Comparison of ENCODE assay signal across 14 cellular contexts in the genomic region with DNA sequence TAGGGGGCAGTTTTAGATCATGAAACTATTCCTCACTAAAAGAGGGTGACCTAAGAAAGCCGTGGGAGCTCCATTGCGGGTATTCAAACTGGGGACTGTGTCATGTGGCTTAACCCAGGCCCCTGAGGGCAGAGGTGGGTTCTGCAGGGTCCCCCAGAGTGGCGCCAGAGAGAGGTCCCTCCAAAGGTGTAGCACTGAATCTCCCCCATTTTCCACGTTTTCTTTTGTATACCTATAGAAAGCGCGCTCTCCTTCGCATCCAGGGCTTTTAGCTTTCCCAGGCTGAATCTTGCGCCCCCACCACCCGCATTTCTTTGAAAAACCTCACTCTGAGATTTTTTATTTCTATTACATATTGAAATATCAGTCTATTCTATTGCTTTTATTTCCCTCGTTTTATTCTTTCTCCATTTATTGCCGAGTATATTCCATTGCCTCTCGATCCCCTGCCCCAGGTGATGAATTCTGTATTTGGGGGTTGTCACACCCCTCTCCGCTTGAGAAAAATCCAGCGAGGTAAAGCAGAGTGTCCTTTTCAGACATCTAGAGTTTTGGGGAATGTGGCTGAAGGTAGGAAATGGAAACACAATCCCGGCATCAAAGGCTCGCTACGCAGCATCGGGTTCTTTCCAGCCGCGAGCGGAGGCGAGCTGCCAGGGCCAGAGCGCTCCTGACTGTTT. TPM values are rescaled to one million over a fixed set of nuclear protein-coding genes. Genes with fewer than 3 reads are reported as not detected.
DNase-seq lines count a peak whose midpoint lies in the region; ATAC-seq, FAIRE-seq and TF ChIP-seq lines count a peak whose summit lies in the region.
"Had no signal": no experiment of that assay in that cellular context is flagged by ENCODE, and none has a peak within 500 bp of the region (broad histone marks: within the 10 kb centered on the region; RNA-seq: fewer than 3 reads in every experiment).

No MANE protein-coding gene starts in this region.

- CTCF ChIA-PET in SK-N-SH (lab: Yijun Ruan, JAX) = interaction anchor here (0.9 to 4.9 kb wide), 8 partner anchors 12 to 442 kb away, joined by 3 to 16 read pairs (median 4); no protein-coding TSS in a partner anchor

- dilution Hi-C loops in keratinocyte (cut with MboI; ENCODE audit: extremely low pct_ligation_motif_present, low sequenced_read_pairs) = loop anchor here (25.0 kb wide), 1 partner anchor 175 kb away; a partner anchor contains a TSS

- H3K9me2 ChIP-seq in SK-N-SH = no peaks in the 10 kb centered on the region

- H2AFZ ChIP-seq in SK-N-SH (ENCODE audit: low read depth) = no peak overlapping the region
- H2AFZ ChIP-seq in keratinocyte (ENCODE audit: control insufficient read depth, low read length) = peak overlapping the region; percentile 36

- no peaks in the 10 kb centered on the region for H4K20me1 ChIP-seq in SK-N-SH (ENCODE audit: insufficient read depth)
- H4K20me1 ChIP-seq in keratinocyte (ENCODE audit: control insufficient read depth, extremely low read depth, insufficient read depth, low read length) = no peaks in the 10 kb centered on the region

- TF ChIP-seq CTCF in SK-N-SH (IDR thresholded peaks at IDR 0.05) (no peak), keratinocyte (optimal IDR thresholded peaks at IDR 0.05 in 1 of 3, IDR thresholded peaks at IDR 0.05 in 1 of 3, conservative IDR thresholded peaks at IDR 0.05 in 1 of 3; ENCODE audit: extremely low read depth in 1 of 3, insufficient read depth in 2 of 3, low read length in 3 of 3) (no peak), suprapubic skin (IDR thresholded peaks at IDR 0.05) (no peak)

- no peak overlapping the region for H3K4me3 ChIP-seq in SK-N-SH (ENCODE audit: low read depth in 2 of 2, low read length in 1 of 2)
- peak overlapping the region; percentile 41 to 70 (median 58) for H3K4me3 ChIP-seq in keratinocyte (ENCODE audit: control insufficient read depth in 2 of 3, extremely low read depth in 1 of 3, insufficient read depth in 2 of 3, low read depth in 1 of 3, low read length in 3 of 3)
- H3K4me3 ChIP-seq in suprapubic skin = peak overlapping the region; percentile 57
- H3K4me3 ChIP-seq: thyroid gland had no signal

- peak overlapping the region; percentile 4 for H3K4me3 Mint-ChIP-seq in T-helper 17 cell

- H3K4me2 ChIP-seq in SK-N-SH (no peak overlapping the region), keratinocyte (ENCODE audit: control insufficient read depth, extremely low read depth, insufficient read depth, low read depth, low read length) (peak overlapping the region; percentile 83)

- POLR2A ChIA-PET in SK-N-SH (lab: Yijun Ruan, JAX) = no interaction called here

- H3K36me3 ChIP-seq in SK-N-SH (replicated peaks in 1 of 2; ENCODE audit: control insufficient read depth in 1 of 2, insufficient read depth in 2 of 2, low read length in 1 of 2) = no peaks in the 10 kb centered on the region
- no peaks in the 10 kb centered on the region for H3K36me3 ChIP-seq in keratinocyte (ENCODE audit: control insufficient read depth in 2 of 2, extremely low read depth in 1 of 2, insufficient read depth in 2 of 2, low read length in 2 of 2)
- no peaks in the 10 kb centered on the region for H3K36me3 ChIP-seq in suprapubic skin
- H3K36me3 ChIP-seq: ascending aorta, thyroid gland had no signal

- H3K79me2 ChIP-seq in SK-N-SH (ENCODE audit: insufficient read depth) = no peaks in the 10 kb centered on the region
- H3K79me2 ChIP-seq in keratinocyte (ENCODE audit: control insufficient read depth, insufficient read depth, low read length) = peaks cover 17% of the 10 kb centered on the region

- peaks cover 5% of the 10 kb centered on the region for H3K36me3 Mint-ChIP-seq in T-helper 17 cell (ENCODE audit: low read depth)

- H3K9me3 ChIP-seq in SK-N-SH (no peaks in the 10 kb centered on the region), T-helper 17 cell (ENCODE audit: control insufficient read depth, low read length, poor library complexity, severe bottlenecking) (no peaks in the 10 kb centered on the region), keratinocyte (ENCODE audit: control insufficient read depth, low read depth, low read length) (no peaks in the 10 kb centered on the region), suprapubic skin (no peaks in the 10 kb centered on the region)
- H3K9me3 ChIP-seq: ascending aorta, thyroid gland had no signal

- no peak for FAIRE-seq in keratinocyte (lab: Jason Lieb, UNC)

- WGBS in SK-N-SH (ENCODE audit: low lambda C conversion rate) = 24% methylated on average over 23 of the region's 23 CpGs
- WGBS in suprapubic skin = 27% methylated on average over 23 of the region's 23 CpGs

- ATAC-seq in SK-N-SH treated with all-trans-retinoic acid at 6 μM for 48 hours (no peak), T-helper 17 cell (no peak), HG02852 (IDR thresholded peaks at IDR 0.05; ENCODE audit: unreplicated experiment) (no peak)

- H3K27me3 ChIP-seq in SK-N-SH (ENCODE audit: insufficient read depth) = peaks cover 98% of the 10 kb centered on the region
- peaks cover 30% of the 10 kb centered on the region for H3K27me3 ChIP-seq in keratinocyte (ENCODE audit: control insufficient read depth, extremely low read depth, insufficient read depth, low read length)
- H3K27me3 ChIP-seq in suprapubic skin = peaks cover 98% of the 10 kb centered on the region

- no peak for TF ChIP-seq RAD21 in SK-N-SH (IDR thresholded peaks at IDR 0.05; ENCODE audit: low read length)

- H3K27ac Mint-ChIP-seq in T-helper 17 cell = peak overlapping the region; percentile 65
- H3K27ac Mint-ChIP-seq: H9 had no signal

- H3F3A ChIP-seq in SK-N-SH (replicated peaks; ENCODE audit: insufficient read depth) = no peaks in the 10 kb centered on the region

- no peak for TF ChIP-seq EP300 in SK-N-SH (IDR thresholded peaks at IDR 0.05; ENCODE audit: borderline replicate concordance in 1 of 2, low read depth in 1 of 2, low read length in 1 of 2)
- no peak for TF ChIP-seq EP300 in suprapubic skin (IDR thresholded peaks at IDR 0.05)

- TF ChIP-seq POLR2A in suprapubic skin (IDR thresholded peaks at IDR 0.05) = no peak

- no peak overlapping the region for H3K9ac ChIP-seq in SK-N-SH
- H3K9ac ChIP-seq in keratinocyte (ENCODE audit: control insufficient read depth, extremely low read depth, insufficient read depth, low read length) = peak overlapping the region; percentile 25

- no peaks in the 10 kb centered on the region; a peak in 1 of 4 replicates for H3K4me1 ChIP-seq in SK-N-SH (ENCODE audit: control insufficient read depth in 1 of 2, insufficient read depth in 2 of 2, low read depth in 1 of 2, low read length in 1 of 2)
- peaks cover 18% of the 10 kb centered on the region for H3K4me1 ChIP-seq in keratinocyte (ENCODE audit: control insufficient read depth, extremely low read depth, insufficient read depth, low read length)
- H3K4me1 ChIP-seq in suprapubic skin = peaks cover 30% of the 10 kb centered on the region

- no peaks in the 10 kb centered on the region for H3K9me1 ChIP-seq in keratinocyte (ENCODE audit: control insufficient read depth, extremely low read depth, insufficient read depth, low read length)

- peaks cover 9% of the 10 kb centered on the region for H3K4me1 Mint-ChIP-seq in T-helper 17 cell

- no peak for DNase-seq in SK-N-SH
- no peak for DNase-seq in T-helper 17 cell
- no peak for DNase-seq in keratinocyte (ENCODE audit: low read depth, low spot score)
- DNase-seq in suprapubic skin (ENCODE audit: low spot score in 2 of 2) = no peak
- DNase-seq in NCI-H2081 (lab: John Stamatoyannopoulos, UW) = no peak
- no peak for DNase-seq in stimulated activated CD4-positive, alpha-beta T cell treated with anti-CD3 and anti-CD28 coated beads, Interleukin-4, amount 100 ng/mL, for 4 hours
- DNase-seq: DMS53, hippocampal formation, SHP77 had no signal

- peaks cover 85% of the 10 kb centered on the region for H3K27me3 Mint-ChIP-seq in T-helper 17 cell

- H3K27ac ChIP-seq in SK-N-SH (ENCODE audit: low read depth in 2 of 2, low read length in 1 of 2) (no peak overlapping the region), keratinocyte (ENCODE audit: control insufficient read depth, insufficient read depth, low read length) (no peak overlapping the region), suprapubic skin (no peak overlapping the region)
- H3K27ac ChIP-seq: ascending aorta, thyroid gland had no signal

RNA-seq across cellular contexts. Expression of a gene that starts 0.9 kb away (rescaled TPM):
- polyA plus RNA-seq in SK-N-SH (2012; rRNA removed) (not detected in 2 replicates), keratinocyte (4.8 to 5.6 TPM (median 5.2 TPM) in 3 replicates)
- not detected in 2 replicates for polyA plus RNA-seq in SK-N-SH (2012; cell fraction: cytosol; rRNA removed)
- not detected in 2 replicates for polyA plus RNA-seq in SK-N-SH (2012; cell fraction: nucleus; rRNA removed)
- total RNA-seq in T-helper 17 cell (not detected), suprapubic skin (10 to 100 TPM in 2 of 4 donors, 1 to 10 TPM in 2; 5.3 to 16.7 (median 10.2) TPM)
- polyA plus RNA-seq in keratinocyte (2011; ENCODE audit: low read depth) = 2.3 TPM
- 5.5 and 5.8 TPM in 2 replicates for polyA plus RNA-seq in keratinocyte (2011; cell fraction: cytosol; rRNA removed)
- polyA plus RNA-seq in keratinocyte (2011; cell fraction: nucleus; rRNA removed) = 4.3 and 7.0 TPM in 2 replicates
- 7.2 and 8.7 TPM in 2 replicates for polyA plus RNA-seq in keratinocyte (2012; ENCODE audit: low replicate concordance)
- 2.5 to 6.2 TPM (median 3.9 TPM) in 3 replicates for polyA minus RNA-seq in keratinocyte
- polyA minus RNA-seq in keratinocyte (2011; cell fraction: cytosol; rRNA and poly(A)+ RNA removed) = 5.8 TPM
- polyA minus RNA-seq in keratinocyte (2011; cell fraction: nucleus; rRNA and poly(A)+ RNA removed) = 2.6 and 3.3 TPM in 2 replicates
- total RNA-seq: ascending aorta, H9, thyroid gland had no signal

RNA-seq across cellular contexts. Expression of a gene that starts 17.0 kb away (rescaled TPM):
- polyA plus RNA-seq in SK-N-SH (2012; rRNA removed) = not detected in 2 replicates
- polyA plus RNA-seq in SK-N-SH (2012; cell fraction: cytosol; rRNA removed) = not detected in 2 replicates
- polyA plus RNA-seq in SK-N-SH (2012; cell fraction: nucleus; rRNA removed) = not detected in 2 replicates
- total RNA-seq in T-helper 17 cell = not detected
- polyA plus RNA-seq in keratinocyte = 0.35 to 1.2 TPM (median 0.47 TPM) in 3 replicates
- 0.34 TPM for polyA plus RNA-seq in keratinocyte (2011; ENCODE audit: low read depth)
- polyA plus RNA-seq in keratinocyte (2011; cell fraction: cytosol; rRNA removed) = 0.43 and 0.44 TPM in 2 replicates
- polyA plus RNA-seq in keratinocyte (2011; cell fraction: nucleus; rRNA removed) = 0.42 and 0.69 TPM in 2 replicates
- polyA plus RNA-seq in keratinocyte (2012; ENCODE audit: low replicate concordance) = 1.0 and 1.2 TPM in 2 replicates
- polyA minus RNA-seq in keratinocyte = 0.53 to 1.1 TPM (median 0.61 TPM) in 3 replicates
- 0.58 TPM for polyA minus RNA-seq in keratinocyte (2011; cell fraction: cytosol; rRNA and poly(A)+ RNA removed)
- 0.21 and 0.78 TPM in 2 replicates for polyA minus RNA-seq in keratinocyte (2011; cell fraction: nucleus; rRNA and poly(A)+ RNA removed)
- total RNA-seq in suprapubic skin = 1 to 10 TPM; 3.7 to 6.8 (median 4.7) TPM
- total RNA-seq: ascending aorta, H9, thyroid gland had no signal

RNA-seq across cellular contexts. Expression of a gene that starts 35.2 kb away (rescaled TPM):
- polyA plus RNA-seq in SK-N-SH (2012; rRNA removed) (not detected in 2 replicates), keratinocyte (1.2 to 2.4 TPM (median 1.6 TPM) in 3 replicates)
- polyA plus RNA-seq in SK-N-SH (2012; cell fraction: cytosol; rRNA removed) = not detected in 2 replicates
- not detected in 2 replicates for polyA plus RNA-seq in SK-N-SH (2012; cell fraction: nucleus; rRNA removed)
- total RNA-seq in T-helper 17 cell (not detected), suprapubic skin (1 to 10 TPM; 3.1 to 3.7 (median 3.5) TPM)
- polyA plus RNA-seq in keratinocyte (2011; ENCODE audit: low read depth) = 1.1 TPM
- polyA plus RNA-seq in keratinocyte (2011; cell fraction: cytosol; rRNA removed) = 0.92 and 1.9 TPM in 2 replicates
- polyA plus RNA-seq in keratinocyte (2011; cell fraction: nucleus; rRNA removed) = 3.5 and 5.5 TPM in 2 replicates
- polyA plus RNA-seq in keratinocyte (2012; ENCODE audit: low replicate concordance) = 5.1 and 6.3 TPM in 2 replicates
- polyA minus RNA-seq in keratinocyte = 1.2 to 2.3 TPM (median 1.3 TPM) in 3 replicates
- polyA minus RNA-seq in keratinocyte (2011; cell fraction: cytosol; rRNA and poly(A)+ RNA removed) = 2.3 TPM
- 1.6 and 2.2 TPM in 2 replicates for polyA minus RNA-seq in keratinocyte (2011; cell fraction: nucleus; rRNA and poly(A)+ RNA removed)
- total RNA-seq: H9, thyroid gland had no signal

RNA-seq across cellular contexts. Expression of a gene that starts 37.0 kb away (rescaled TPM):
- polyA plus RNA-seq in SK-N-SH (2012; rRNA removed) (not detected in 2 replicates), keratinocyte (2.5 to 4.0 TPM (median 2.9 TPM) in 3 replicates)
- polyA plus RNA-seq in SK-N-SH (2012; cell fraction: cytosol; rRNA removed) = 0.01 TPM in 2 replicates
- not detected in 2 replicates for polyA plus RNA-seq in SK-N-SH (2012; cell fraction: nucleus; rRNA removed)
- total RNA-seq in T-helper 17 cell (not detected), suprapubic skin (10 to 100 TPM in 2 of 4 donors, 1 to 10 TPM in 2; 1.4 to 15.7 (median 10.7) TPM)
- 3.5 TPM for polyA plus RNA-seq in keratinocyte (2011; ENCODE audit: low read depth)
- 2.4 and 2.8 TPM in 2 replicates for polyA plus RNA-seq in keratinocyte (2011; cell fraction: cytosol; rRNA removed)
- polyA plus RNA-seq in keratinocyte (2011; cell fraction: nucleus; rRNA removed) = 7.6 and 8.3 TPM in 2 replicates
- 1.2 and 3.3 TPM in 2 replicates for polyA plus RNA-seq in keratinocyte (2012; ENCODE audit: low replicate concordance)
- polyA minus RNA-seq in keratinocyte = 0.22 to 0.92 TPM (median 0.56 TPM) in 3 replicates
- polyA minus RNA-seq in keratinocyte (2011; cell fraction: cytosol; rRNA and poly(A)+ RNA removed) = 0.96 TPM
- polyA minus RNA-seq in keratinocyte (2011; cell fraction: nucleus; rRNA and poly(A)+ RNA removed) = 0.53 and 0.85 TPM in 2 replicates
- total RNA-seq: ascending aorta, H9, thyroid gland had no signal

RNA-seq across cellular contexts. Expression of a gene that starts 47.2 kb away (rescaled TPM):
- 0.03 and 0.08 TPM in 2 replicates for polyA plus RNA-seq in SK-N-SH (2012; rRNA removed)
- polyA plus RNA-seq in SK-N-SH (2012; cell fraction: cytosol; rRNA removed) = 0.04 TPM in 2 replicates
- polyA plus RNA-seq in SK-N-SH (2012; cell fraction: nucleus; rRNA removed) = not detected in 2 replicates
- not detected for total RNA-seq in T-helper 17 cell
- polyA plus RNA-seq in keratinocyte = 7.3 to 33.1 TPM (median 14.1 TPM) in 3 replicates
- 19.6 TPM for polyA plus RNA-seq in keratinocyte (2011; ENCODE audit: low read depth)
- polyA plus RNA-seq in keratinocyte (2011; cell fraction: cytosol; rRNA removed) = 24.3 and 25.3 TPM in 2 replicates
- polyA plus RNA-seq in keratinocyte (2011; cell fraction: nucleus; rRNA removed) = 11.5 and 14.8 TPM in 2 replicates
- 26.1 and 26.3 TPM in 2 replicates for polyA plus RNA-seq in keratinocyte (2012; ENCODE audit: low replicate concordance)
- 5.1 to 26.1 TPM (median 7.3 TPM) in 3 replicates for polyA minus RNA-seq in keratinocyte
- 21.1 TPM for polyA minus RNA-seq in keratinocyte (2011; cell fraction: cytosol; rRNA and poly(A)+ RNA removed)
- 4.0 and 6.6 TPM in 2 replicates for polyA minus RNA-seq in keratinocyte (2011; cell fraction: nucleus; rRNA and poly(A)+ RNA removed)
- total RNA-seq in suprapubic skin = 10 to 100 TPM in 3 of 4 donors, 1 to 10 TPM in 1; 8.8 to 24.7 (median 13.3) TPM
- total RNA-seq: ascending aorta, H9, thyroid gland had no signal

Comparison
In these comparisons a context has a peak if more than half of its experiments do, and no peak if none do; other contexts are left out.
1. H3K4me3 ChIP-seq: peak in keratinocyte (3 of 3) and suprapubic skin (single experiment); none in SK-N-SH (0 of 2).
2. RNA of a gene that starts 0.9 kb away (total RNA-seq): 5.3 to 16.7 TPM in suprapubic skin; not detected in T-helper 17 cell; every median in the first group is over 4 times any median in the second.
3. RNA of a gene that starts 17.0 kb away (total RNA-seq): 3.7 to 6.8 TPM in suprapubic skin; not detected in T-helper 17 cell; every median in the first group is over 4 times any median in the second.
4. RNA of a gene that starts 35.2 kb away (total RNA-seq): 3.1 to 3.7 TPM in suprapubic skin; not detected in T-helper 17 cell; every median in the first group is over 4 times any median in the second.